ENCODE assay signal across 18 cellular contexts in genomic region chr10:119742988-119743646, GRCh38. TPM values are rescaled to one million over a fixed set of nuclear protein-coding genes. Genes with fewer than 3 reads are reported as not detected.
A peak's percentile ranks its signal among the peaks of the same experiment; 100 is the strongest.
DNase-seq lines count a peak whose midpoint lies in the region; ATAC-seq, FAIRE-seq and TF ChIP-seq lines count a peak whose summit lies in the region.
"Had no signal": no experiment of that assay in that cellular context is flagged by ENCODE, and none has a peak within 500 bp of the region (broad histone marks: within the 10 kb centered on the region; RNA-seq: fewer than 3 reads in every experiment).

No MANE protein-coding gene starts in this region.

- in situ Hi-C loops in GM12878 (cut with MboI) (no loop called here), HepG2 (cut with HindIII; ENCODE audit: extremely low pct_ligation_motif_present, low pct_unique_long_range_greater_than_20kb) (no loop called here)

- WGBS in GM12878 (ENCODE audit: insufficient coverage, insufficient replicate concordance, low lambda C conversion rate, missing lambda C conversion rate): 49% methylated on average over 6 of the region's 6 CpGs
- 2% methylated on average over 6 of the region's 6 CpGs for WGBS in HepG2 (ENCODE audit: low lambda C conversion rate)

- H3K27ac ChIP-seq in GM12878 (ENCODE audit: control insufficient read depth, insufficient read depth) (no peak overlapping the region), HepG2 (ENCODE audit: extremely low read length, insufficient read depth, low read length) (peak overlapping the region; percentile 95), subcutaneous abdominal adipose tissue (ENCODE audit: low read depth, low read length) (peak overlapping the region; percentile 69)

- H3K4me1 Mint-ChIP-seq in activated CD4-positive, alpha-beta T cell treated with anti-CD3 and anti-CD28 coated beads, Interleukin-2, amount 10 ng/mL, durations not matched to agents 7 days and 5 days: peaks cover 18% of the 10 kb centered on the region
- peaks cover 27% of the 10 kb centered on the region for H3K4me1 Mint-ChIP-seq in activated CD4-positive, alpha-beta T cell treated with anti-CD3 and anti-CD28 coated beads for 36 hours

- H3K79me2 ChIP-seq in GM12878 (ENCODE audit: control insufficient read depth, insufficient read depth, low read length): no peaks in the 10 kb centered on the region
- peaks cover 59% of the 10 kb centered on the region for H3K79me2 ChIP-seq in HepG2 (ENCODE audit: insufficient read depth, low read length)

- POLR2A ChIA-PET in activated CD4-positive, alpha-beta T cell treated with anti-CD3 and anti-CD28 coated beads, Interleukin-2, amount 10 ng/mL, durations not matched to agents 7 days and 5 days (lab: Charles Lee): no interaction called here
- POLR2A ChIA-PET in activated CD4-positive, alpha-beta T cell treated with anti-CD3 and anti-CD28 coated beads for 36 hours (lab: Charles Lee): no interaction called here
- POLR2A ChIA-PET in GM12878 (lab: Charles Lee): interaction anchor here (0.6 to 1.7 kb wide), 5 partner anchors 11 to 594 kb away, joined by 3 to 6 read pairs (median 3); partner anchors contain the start of gene INPP5F
- POLR2A ChIA-PET in HepG2 (lab: Yijun Ruan, JAX): interaction anchor here (0.7 to 3.2 kb wide), 8 partner anchors 10 to 130 kb away, joined by 3 to 30 read pairs (median 4); partner anchors contain the start of genes BAG3 and INPP5F

- H3K27me3 Mint-ChIP-seq in activated CD4-positive, alpha-beta T cell treated with anti-CD3 and anti-CD28 coated beads, Interleukin-2, amount 10 ng/mL, durations not matched to agents 7 days and 5 days: no peaks in the 10 kb centered on the region
- H3K27me3 Mint-ChIP-seq in activated CD4-positive, alpha-beta T cell treated with anti-CD3 and anti-CD28 coated beads for 36 hours: no peaks in the 10 kb centered on the region
- H3K27me3 Mint-ChIP-seq: activated CD4-positive, alpha-beta T cell treated with anti-CD3 and anti-CD28 coated beads, Interleukin-2, amount 10 ng/mL, durations not matched to agents 24 days and 14 days had no signal

- peaks cover 3% of the 10 kb centered on the region for H3K36me3 Mint-ChIP-seq in activated CD4-positive, alpha-beta T cell treated with anti-CD3 and anti-CD28 coated beads, Interleukin-2, amount 10 ng/mL, durations not matched to agents 7 days and 5 days (ENCODE audit: low read depth)
- peaks cover 2% of the 10 kb centered on the region for H3K36me3 Mint-ChIP-seq in activated CD4-positive, alpha-beta T cell treated with anti-CD3 and anti-CD28 coated beads for 36 hours (ENCODE audit: low read depth)

- TF ChIP-seq POLR2A in GM12878 (IDR thresholded peaks at IDR 0.05; ENCODE audit: low read depth, low read length) (no peak), HepG2 (IDR thresholded peaks at IDR 0.05; ENCODE audit: insufficient read depth in 1 of 2, low read depth in 2 of 2, low read length in 2 of 2) (peak; percentile 61 to 63; a peak in 2 of 4 replicates)

- no peak for DNase-seq in activated CD4-positive, alpha-beta T cell treated with anti-CD3 and anti-CD28 coated beads, Interleukin-2, amount 10 ng/mL, durations not matched to agents 7 days and 5 days
- no peak for DNase-seq in activated CD4-positive, alpha-beta T cell treated with anti-CD3 and anti-CD28 coated beads for 36 hours
- DNase-seq in GM12878 (ENCODE audit: low read depth, low spot score) (no peak), HepG2 (ENCODE audit: low spot score) (no peak), HK-2 (ENCODE audit: unreplicated experiment) (no peak), DMS 273 (lab: John Stamatoyannopoulos, UW; ENCODE audit: unreplicated experiment) (no peak)
- DNase-seq: ACHN; activated CD4-positive, alpha-beta T cell treated with anti-CD3 and anti-CD28 coated beads, Interleukin-2, amount 10 ng/mL, durations not matched to agents 24 days and 14 days; activated T-cell treated with anti-CD3 and anti-CD28 coated beads, Interleukin-2, amount 50 U/mL, for 72 hours; aorta; effector CD4-positive, alpha-beta T cell; foreskin melanocyte; NCI-H187 treated with DMSO at 0.1 percent for 48 hours; NCI-H526; RPMI8226 had no signal

- H3K4me1 ChIP-seq in GM12878 (ENCODE audit: control insufficient read depth, insufficient read depth, low read length) (no peaks in the 10 kb centered on the region), HepG2 (ENCODE audit: insufficient read depth, low read length) (peaks cover 68% of the 10 kb centered on the region), subcutaneous abdominal adipose tissue (ENCODE audit: control insufficient read depth in 5 of 5, insufficient read depth in 5 of 5, low read length in 5 of 5) (peaks cover 3 to 21% (median 10%) of the 10 kb centered on the region in 5 donors)

- H2AFZ ChIP-seq in GM12878 (ENCODE audit: control insufficient read depth, low read depth, low read length) (no peak overlapping the region), HepG2 (ENCODE audit: low read length) (no peak overlapping the region)

- FAIRE-seq in GM12878 (lab: Jason Lieb, UNC) (no peak), HepG2 (lab: Jason Lieb, UNC) (peak; percentile 80)
- FAIRE-seq: keratinocyte had no signal

- CTCF ChIA-PET in activated CD4-positive, alpha-beta T cell treated with anti-CD3 and anti-CD28 coated beads, Interleukin-2, amount 10 ng/mL, durations not matched to agents 7 days and 5 days (lab: Charles Lee): interaction anchor here (1.0 to 1.7 kb wide), 3 partner anchors 18 to 87 kb away, joined by 3 to 5 read pairs (median 4); partner anchors contain the start of gene INPP5F
- CTCF ChIA-PET in activated CD4-positive, alpha-beta T cell treated with anti-CD3 and anti-CD28 coated beads for 36 hours (lab: Charles Lee): interaction anchor here (0.8 to 2.4 kb wide), 4 partner anchors 7 to 116 kb away, joined by 3 to 11 read pairs (median 4); no protein-coding TSS in a partner anchor
- CTCF ChIA-PET in GM12878 (lab: Yijun Ruan, JAX) (interaction anchor here (0.6 to 3.9 kb wide), 9 partner anchors 8 to 478 kb away, joined by 3 to 17 read pairs (median 3); no protein-coding TSS in a partner anchor), HepG2 (lab: Yijun Ruan, JAX; ENCODE audit: low intra/inter-chr PET ratio, low total read pairs) (no interaction called here)

- ATAC-seq in activated CD4-positive, alpha-beta T cell treated with anti-CD3 and anti-CD28 coated beads for 36 hours: no peak
- ATAC-seq in GM12878 (no peak), HepG2 (peak; percentile 100), HG02884 (IDR thresholded peaks at IDR 0.05; ENCODE audit: unreplicated experiment) (no peak)
- ATAC-seq: activated T-cell treated with anti-CD3 and anti-CD28 coated beads, Interleukin-2, amount 50 U/mL, for 72 hours had no signal

- BruUV-seq in GM12878 (replicated peaks; lab: Mats Ljungman, UMichigan) (TSS peak; percentile 59), HepG2 (replicated peaks; lab: Mats Ljungman, UMichigan) (TSS peak; percentile 94)

- TF ChIP-seq RAD21 in GM12878 (IDR thresholded peaks at IDR 0.05; ENCODE audit: insufficient read depth, low read depth, low read length) (no peak), HepG2 (CRISPR knock-in tag; IDR thresholded peaks at IDR 0.05) (0 out of 2 replicates have a peak, but pooled peaks have one; percentile 10)

- H3K4me3 ChIP-seq in GM12878 (no peak overlapping the region), HepG2 (replicated peaks in 1 of 3; ENCODE audit: insufficient read depth in 1 of 3, low read depth in 2 of 3, low read length in 3 of 3) (peak overlapping the region; percentile 45 to 61 (median 52)), subcutaneous abdominal adipose tissue (ENCODE audit: low read depth in 1 of 5, low read length in 5 of 5) (peak overlapping the region in 2 of 5 donors; percentile 1 to 25)

- SMC1A ChIA-PET in GM12878 (lab: Charles Lee; ENCODE audit: uncharacterized antibody, unreplicated experiment): interaction anchor here (0.8 to 2.0 kb wide), 7 partner anchors 8 to 168 kb away, joined by 3 to 12 read pairs (median 3); no protein-coding TSS in a partner anchor

- H3K27me3 ChIP-seq in GM12878 (replicated peaks in 1 of 2; ENCODE audit: control insufficient read depth in 2 of 2, insufficient read depth in 2 of 2, low read length in 1 of 2): no peaks in the 10 kb centered on the region
- no peaks in the 10 kb centered on the region for H3K27me3 ChIP-seq in HepG2 (ENCODE audit: control insufficient read depth in 1 of 2, insufficient read depth in 2 of 2, low read length in 2 of 2)
- H3K27me3 ChIP-seq in subcutaneous abdominal adipose tissue (ENCODE audit: control insufficient read depth in 5 of 5, insufficient read depth in 4 of 5, low read length in 5 of 5): no peaks in the 10 kb centered on the region

- no peak for TF ChIP-seq CTCF in GM12878 (IDR thresholded peaks at IDR 0.05 in 2 of 3, conservative IDR thresholded peaks at IDR 0.05 in 1 of 3; ENCODE audit: control insufficient read depth in 2 of 3, extremely low read depth in 1 of 3, insufficient read depth in 1 of 3, low read depth in 3 of 3, low read length in 3 of 3)
- TF ChIP-seq CTCF in HepG2 (CRISPR knock-in tag; IDR thresholded peaks at IDR 0.05): no peak

- peak overlapping the region; percentile 20 for H3K27ac Mint-ChIP-seq in activated CD4-positive, alpha-beta T cell treated with anti-CD3 and anti-CD28 coated beads, Interleukin-2, amount 10 ng/mL, durations not matched to agents 7 days and 5 days
- no peak overlapping the region for H3K27ac Mint-ChIP-seq in activated CD4-positive, alpha-beta T cell treated with anti-CD3 and anti-CD28 coated beads for 36 hours
- H3K27ac Mint-ChIP-seq: activated CD4-positive, alpha-beta T cell treated with anti-CD3 and anti-CD28 coated beads, Interleukin-2, amount 10 ng/mL, durations not matched to agents 24 days and 14 days; activated T-cell treated with anti-CD3 and anti-CD28 coated beads, Interleukin-2, amount 50 U/mL, for 72 hours had no signal

- TF ChIP-seq EP300 in GM12878 (IDR thresholded peaks at IDR 0.05; ENCODE audit: borderline replicate concordance in 1 of 2, control insufficient read depth in 1 of 2, low read depth in 2 of 2, low read length in 2 of 2) (no peak), HepG2 (IDR thresholded peaks at IDR 0.05; ENCODE audit: low read depth in 2 of 2, low read length in 2 of 2) (peak in 1 of 2 experiments; percentile 51; a peak in 1 of 4 replicates), HepG2 (CRISPR knock-in tag; IDR thresholded peaks at IDR 0.05; ENCODE audit: borderline replicate concordance) (peak; percentile 48; the same call in 1 of the 2 replicates)

- H3K4me3 Mint-ChIP-seq in activated CD4-positive, alpha-beta T cell treated with anti-CD3 and anti-CD28 coated beads, Interleukin-2, amount 10 ng/mL, durations not matched to agents 7 days and 5 days: no peak overlapping the region
- H3K4me3 Mint-ChIP-seq in activated CD4-positive, alpha-beta T cell treated with anti-CD3 and anti-CD28 coated beads for 36 hours: no peak overlapping the region
- H3K4me3 Mint-ChIP-seq: activated CD4-positive, alpha-beta T cell treated with anti-CD3 and anti-CD28 coated beads, Interleukin-2, amount 10 ng/mL, durations not matched to agents 24 days and 14 days; activated T-cell treated with anti-CD3 and anti-CD28 coated beads, Interleukin-2, amount 50 U/mL, for 72 hours had no signal

- H3K9ac ChIP-seq in GM12878 (ENCODE audit: control insufficient read depth, insufficient read depth, low read length) (no peak overlapping the region), HepG2 (ENCODE audit: insufficient read depth, low read depth, low read length) (peak overlapping the region; percentile 63), subcutaneous abdominal adipose tissue (ENCODE audit: low read length in 5 of 5) (peak overlapping the region in 1 of 5 donors; percentile 48)

- H4K20me1 ChIP-seq in GM12878 (ENCODE audit: control insufficient read depth, insufficient read depth) (no peaks in the 10 kb centered on the region), HepG2 (ENCODE audit: insufficient read depth, low read length) (no peaks in the 10 kb centered on the region)

- peaks cover 0 to 3% of the 10 kb centered on the region in 2 experiments; a peak in 2 of 4 replicates for H3K36me3 ChIP-seq in GM12878 (ENCODE audit: control insufficient read depth in 2 of 2, insufficient read depth in 2 of 2, low read length in 1 of 2)
- no peaks in the 10 kb centered on the region for H3K36me3 ChIP-seq in HepG2 (replicated peaks in 1 of 2; ENCODE audit: control insufficient read depth in 1 of 2, insufficient read depth in 2 of 2, low read length in 2 of 2)
- no peaks in the 10 kb centered on the region for H3K36me3 ChIP-seq in subcutaneous abdominal adipose tissue (ENCODE audit: control insufficient read depth in 5 of 5, insufficient read depth in 5 of 5, low read length in 5 of 5)

- H3K9me3 ChIP-seq in GM12878 (replicated peaks; ENCODE audit: control insufficient read depth, insufficient read depth, low read length) (no peaks in the 10 kb centered on the region), HepG2 (ENCODE audit: low read length) (no peaks in the 10 kb centered on the region), subcutaneous abdominal adipose tissue (ENCODE audit: control insufficient read depth in 5 of 5, low read length in 5 of 5) (no peaks in the 10 kb centered on the region)

- RAD21 ChIA-PET in GM12878 (lab: Charles Lee; ENCODE audit: unreplicated experiment): interaction anchor here (0.6 to 2.9 kb wide), 4 partner anchors 10 to 116 kb away, joined by 3 to 13 read pairs (median 4); partner anchors contain the start of gene INPP5F

- intact Hi-C loops in activated CD4-positive, alpha-beta T cell treated with anti-CD3 and anti-CD28 coated beads for 36 hours (cut with DNase I, micrococcal nuclease): no loop called here
- intact Hi-C loops in GM12878 (cut with micrococcal nuclease; ENCODE audit: unreplicated experiment) (no loop called here), HepG2 (cut with micrococcal nuclease; ENCODE audit: unreplicated experiment) (no loop called here)

- H3K4me2 ChIP-seq in GM12878 (ENCODE audit: control insufficient read depth, insufficient read depth) (no peak overlapping the region), HepG2 (ENCODE audit: low read depth, low read length) (peak overlapping the region; percentile 98)

- no peaks in the 10 kb centered on the region for H3K9me3 Mint-ChIP-seq in activated CD4-positive, alpha-beta T cell treated with anti-CD3 and anti-CD28 coated beads, Interleukin-2, amount 10 ng/mL, durations not matched to agents 7 days and 5 days
- H3K9me3 Mint-ChIP-seq in activated CD4-positive, alpha-beta T cell treated with anti-CD3 and anti-CD28 coated beads for 36 hours (ENCODE audit: low read depth): no peaks in the 10 kb centered on the region
- H3K9me3 Mint-ChIP-seq: activated CD4-positive, alpha-beta T cell treated with anti-CD3 and anti-CD28 coated beads, Interleukin-2, amount 10 ng/mL, durations not matched to agents 24 days and 14 days; activated T-cell treated with anti-CD3 and anti-CD28 coated beads, Interleukin-2, amount 50 U/mL, for 72 hours had no signal

RNA-seq across cellular contexts. Expression of gene INPP5F, which starts 17.3 kb away (rescaled TPM):
- 10 to 100 TPM; 11.1 to 12.3 TPM for total RNA-seq in activated CD4-positive, alpha-beta T cell treated with anti-CD3 and anti-CD28 coated beads, Interleukin-2, amount 10 ng/mL, durations not matched to agents 7 days and 5 days
- 10 to 100 TPM; 10.9 to 12.6 TPM for total RNA-seq in activated CD4-positive, alpha-beta T cell treated with anti-CD3 and anti-CD28 coated beads for 36 hours
- 249 and 251 TPM in 2 replicates for total RNA-seq in GM12878 (2013; cell fraction: nucleolus; rRNA removed)
- total RNA-seq in GM12878 (2014; rRNA removed) (28.0 and 34.6 TPM in 2 replicates), GM12878 (2014; rRNA removed; fragmentation: Illumina TruSeq; extraction: Trizol) (35.1 and 39.7 TPM in 2 replicates), GM12878 (2021) (36.3 and 39.9 TPM in 2 replicates), HepG2 (2016; rRNA removed; fragmentation: Illumina TruSeq; extraction: Trizol) (15.7 and 16.4 TPM in 2 replicates)
- polyA plus RNA-seq in GM12878 (2011; ENCODE audit: low read depth): 8.8 TPM
- polyA plus RNA-seq in GM12878 (2011; rRNA removed) (49.3 and 64.4 TPM in 2 replicates), GM12878 (2014; fragmentation: Illumina TruSeq; extraction: Trizol) (39.8 and 50.4 TPM in 2 replicates), GM12878 (2014; fragmentation: Nextera tagmentation; extraction: Ambion mirVana) (10 to 100 TPM in 1 of 2 experiments, 1 to 10 TPM in 1; 6.0 to 13.4 TPM), GM12878 (2014; rRNA removed) (29.6 and 33.5 TPM in 2 replicates), GM12878 (2016; fragmentation: Nextera tagmentation; extraction: Ambion mirVana) (10 to 100 TPM; 32.7 to 41.0 TPM), HepG2 (2011; rRNA removed) (8.3 and 12.5 TPM in 2 replicates)
- polyA plus RNA-seq in GM12878 (2011; cell fraction: cytosol; rRNA removed): 18.1 and 23.9 TPM in 2 replicates
- 50.6 and 53.1 TPM in 2 replicates for polyA plus RNA-seq in GM12878 (2011; cell fraction: nucleus; rRNA removed)
- 10.9 and 11.1 TPM in 2 replicates for polyA plus RNA-seq in GM12878 (2012)
- 33.3 and 49.1 TPM in 2 replicates for polyA minus RNA-seq in GM12878 (2011; rRNA and poly(A)+ RNA removed)
- polyA minus RNA-seq in GM12878 (2011; cell fraction: cytosol; rRNA and poly(A)+ RNA removed): 15.9 and 17.7 TPM in 2 replicates
- polyA minus RNA-seq in GM12878 (2011; cell fraction: nucleus; rRNA and poly(A)+ RNA removed): 51.6 and 81.8 TPM in 2 replicates
- total RNA-seq in HepG2 (2016; cell fraction: cytosol; rRNA removed; fragmentation: Illumina TruSeq; extraction: Trizol; ENCODE audit: low read depth): 6.4 and 8.2 TPM in 2 replicates
- 12.7 and 14.4 TPM in 2 replicates for total RNA-seq in HepG2 (2016; cell fraction: insoluble cytoplasmic fraction; rRNA removed; fragmentation: Illumina TruSeq; extraction: Trizol)
- total RNA-seq in HepG2 (2016; cell fraction: membrane; rRNA removed; fragmentation: Illumina TruSeq; extraction: Trizol): 9.4 and 10.3 TPM in 2 replicates
- 12.4 and 17.6 TPM in 2 replicates for total RNA-seq in HepG2 (2016; cell fraction: nucleus; rRNA removed; fragmentation: Illumina TruSeq; extraction: Trizol)
- 4.7 and 6.3 TPM in 2 replicates for polyA plus RNA-seq in HepG2 (2011; cell fraction: cytosol; rRNA removed)
- 9.8 and 21.4 TPM in 2 replicates for polyA plus RNA-seq in HepG2 (2011; cell fraction: nucleus; rRNA removed)
- 6.9 and 9.3 TPM in 2 replicates for polyA plus RNA-seq in HepG2 (2012)
- polyA plus RNA-seq in HepG2 (2016; cell fraction: cytosol; fragmentation: Illumina TruSeq; extraction: Trizol; ENCODE audit: low read depth): 5.5 and 6.2 TPM in 2 replicates
- 11.3 and 11.4 TPM in 2 replicates for polyA plus RNA-seq in HepG2 (2016; cell fraction: insoluble cytoplasmic fraction; fragmentation: Illumina TruSeq; extraction: Trizol; ENCODE audit: low read depth)
- 5.7 and 6.9 TPM in 2 replicates for polyA plus RNA-seq in HepG2 (2016; cell fraction: membrane; fragmentation: Illumina TruSeq; extraction: Trizol; ENCODE audit: low read depth)
- polyA plus RNA-seq in HepG2 (2016; cell fraction: nucleus; fragmentation: Illumina TruSeq; extraction: Trizol; ENCODE audit: insufficient read depth, low read depth): 19.7 and 20.7 TPM in 2 replicates
- 2.8 and 7.9 TPM in 2 replicates for polyA minus RNA-seq in HepG2 (2011; rRNA and poly(A)+ RNA removed; ENCODE audit: low replicate concordance)
- 6.2 and 10.6 TPM in 2 replicates for polyA minus RNA-seq in HepG2 (2011; cell fraction: cytosol; rRNA and poly(A)+ RNA removed)
- polyA minus RNA-seq in HepG2 (2011; cell fraction: nucleus; rRNA and poly(A)+ RNA removed): 36.3 and 40.2 TPM in 2 replicates

Comparison
In these comparisons a context has a peak if more than half of its experiments do, and no peak if none do; other contexts are left out.
1. POLR2A ChIA-PET loops: an anchor here in GM12878 (0.6 to 1.7 kb wide) and HepG2 (0.7 to 3.2 kb wide); none called in activated CD4-positive, alpha-beta T cell treated with anti-CD3 and anti-CD28 coated beads, Interleukin-2, amount 10 ng/mL, durations not matched to agents 7 days and 5 days and activated CD4-positive, alpha-beta T cell treated with anti-CD3 and anti-CD28 coated beads for 36 hours.